Comparison of ENCODE assay signal across 32 cellular contexts in the genomic region with DNA sequence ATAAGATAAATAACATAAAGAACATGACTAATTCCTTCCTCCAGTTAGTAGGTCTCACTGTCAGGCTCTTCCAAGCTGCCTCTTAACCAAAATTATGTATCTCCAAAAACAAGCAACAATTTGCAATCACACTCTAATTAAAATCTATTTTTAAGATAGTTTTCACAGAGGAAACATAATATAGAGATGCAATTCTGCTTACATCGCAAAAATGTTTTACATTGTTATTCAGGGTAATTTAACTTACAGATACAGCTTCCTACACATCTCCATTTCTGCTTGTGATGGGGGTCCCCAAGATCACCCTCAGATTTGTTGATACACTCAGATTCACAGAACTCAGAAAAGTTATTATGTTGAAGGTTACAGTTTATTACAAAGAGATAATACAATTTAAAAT.
"Had no signal": no experiment of that assay in that cellular context is flagged by ENCODE, and none has a peak within 500 bp of the region (broad histone marks: within the 10 kb centered on the region; RNA-seq: fewer than 3 reads in every experiment).

No MANE protein-coding gene starts in this region.

- ATAC-seq: activated CD4-positive, alpha-beta T cell treated with anti-CD3 and anti-CD28 coated beads for 36 hours; activated CD8-positive, alpha-beta memory T cell treated with anti-CD3 and anti-CD28 coated beads, Interleukin-2, amount 10 ng/mL, durations not matched to agents 7 days and 5 days; activated CD8-positive, alpha-beta T cell treated with anti-CD3 and anti-CD28 coated beads, Interleukin-2, amount 10 ng/mL, durations not matched to agents 7 days and 5 days; activated naive CD8-positive, alpha-beta T cell treated with anti-CD3 and anti-CD28 coated beads, Interleukin-2, amount 50 U/mL, for 24 hours; gastroesophageal sphincter; heart right ventricle; T-helper 17 cell had no signal

- H2AFZ ChIP-seq: hepatocyte had no signal

- H3K27ac ChIP-seq: adrenal gland, ascending aorta, breast epithelium, cardiac muscle cell, colonic mucosa, epithelial cell of prostate, esophagus squamous epithelium, gastroesophageal sphincter, heart right ventricle, hepatocyte had no signal

- H3K9me3 ChIP-seq: adrenal gland, ascending aorta, breast epithelium, colonic mucosa, esophagus squamous epithelium, gastroesophageal sphincter, heart right ventricle had no signal

- H3K27me3 ChIP-seq: adrenal gland, ascending aorta, breast epithelium, cardiac muscle cell, colonic mucosa, esophagus squamous epithelium, gastroesophageal sphincter, heart right ventricle, hepatocyte had no signal

- H3K79me2 ChIP-seq: hepatocyte had no signal

- H3K36me3 ChIP-seq: adrenal gland, ascending aorta, breast epithelium, cardiac muscle cell, colonic mucosa, esophagus squamous epithelium, gastroesophageal sphincter, heart right ventricle had no signal

- FAIRE-seq: endometrium, endothelial cell of umbilical vein had no signal

- H3K4me1 ChIP-seq: adrenal gland, ascending aorta, breast epithelium, colonic mucosa, gastroesophageal sphincter had no signal

- H3K4me2 ChIP-seq: hepatocyte had no signal

- H3K4me3 ChIP-seq: adrenal gland, ascending aorta, breast epithelium, cardiac muscle cell, colonic mucosa, esophagus squamous epithelium, gastroesophageal sphincter, heart right ventricle, hepatocyte had no signal

- DNase-seq: activated CD4-positive, alpha-beta memory T cell treated with anti-CD3 and anti-CD28 coated beads for 36 hours; activated CD4-positive, alpha-beta T cell treated with anti-CD3 and anti-CD28 coated beads for 36 hours; activated CD4-positive, alpha-beta T cell treated with anti-CD3 and anti-CD28 coated beads, Interleukin-2, amount 10 ng/mL, durations not matched to agents 24 days and 14 days; activated CD4-positive, CD25-positive, alpha-beta regulatory T cell; activated CD4-positive, CD25-positive, alpha-beta regulatory T cell treated with anti-CD3 and anti-CD28 coated beads, Interleukin-2, amount 50 U/mL, for 72 hours; activated CD8-positive, alpha-beta memory T cell treated with anti-CD3 and anti-CD28 coated beads, Interleukin-2, amount 10 ng/mL, durations not matched to agents 7 days and 5 days; activated CD8-positive, alpha-beta memory T cell treated with anti-CD3 and anti-CD28 coated beads, Interleukin-2, amount 50 U/mL, for 4 hours; activated CD8-positive, alpha-beta T cell treated with anti-CD3 and anti-CD28 coated beads, Interleukin-2, amount 10 ng/mL, durations not matched to agents 7 days and 5 days; activated effector memory CD4-positive, alpha-beta T cell treated with anti-CD3 and anti-CD28 coated beads, Interleukin-2, amount 50 U/mL, for 16 hours; activated naive CD4-positive, alpha-beta T cell treated with anti-CD3 and anti-CD28 coated beads for 36 hours; activated naive CD8-positive, alpha-beta T cell treated with anti-CD3 and anti-CD28 coated beads for 36 hours; activated naive CD8-positive, alpha-beta T cell treated with anti-CD3 and anti-CD28 coated beads, Interleukin-2, amount 50 U/mL, for 24 hours; activated T-cell treated with anti-CD3 and anti-CD28 coated beads, Interleukin-2, amount 50 U/mL, for 1 hour; activated T-cell treated with anti-CD3 and anti-CD28 coated beads, Interleukin-2, amount 50 U/mL, for 48 hours; adrenal gland; central memory CD4-positive, alpha-beta T cell; cerebellar nuclear complex; colonic mucosa; effector CD8-positive, alpha-beta T cell; esophagus squamous epithelium; foreskin melanocyte; heart right ventricle; T-helper 17 cell; T1000 had no signal
